ENCODE assay signal across 9 cellular contexts in the genomic region with DNA sequence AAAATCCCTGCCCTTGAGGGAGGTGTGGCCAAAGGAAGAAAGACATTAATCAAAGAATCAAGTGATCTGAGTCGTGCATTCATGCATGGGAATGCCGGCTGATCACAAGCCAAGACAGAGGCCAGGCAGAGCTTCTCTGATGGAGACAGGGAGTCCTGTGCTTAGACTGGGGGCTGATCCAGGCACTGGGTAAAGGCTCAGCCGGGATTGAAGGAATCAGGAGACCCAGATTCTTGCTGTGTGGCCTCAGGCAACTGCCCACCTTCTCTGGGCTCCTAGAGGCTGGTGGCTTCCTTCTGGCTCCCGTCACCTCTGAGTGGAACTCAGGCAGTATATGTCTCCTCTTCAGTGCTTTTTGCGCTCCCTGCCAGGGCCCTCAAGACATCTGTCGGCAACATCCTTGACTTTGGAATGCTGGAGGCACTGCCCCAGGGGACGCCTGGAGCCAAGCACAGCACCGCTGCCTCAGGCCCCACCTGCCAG. TPM values are rescaled to one million over a fixed set of nuclear protein-coding genes. Genes with fewer than 3 reads are reported as not detected.
DNase-seq lines count a peak whose midpoint lies in the region; ATAC-seq and TF ChIP-seq lines count a peak whose summit lies in the region.
"Had no signal": no experiment of that assay in that cellular context is flagged by ENCODE, and none has a peak within 500 bp of the region (broad histone marks: within the 10 kb centered on the region; RNA-seq: fewer than 3 reads in every experiment).

No MANE protein-coding gene starts in this region.

- no peak overlapping the region for H3K4me3 Mint-ChIP-seq in T-cell
- no peak overlapping the region for H3K4me3 Mint-ChIP-seq in activated CD4-positive, alpha-beta T cell treated with anti-CD3 and anti-CD28 coated beads, Interleukin-2, amount 10 ng/mL, durations not matched to agents 24 days and 14 days

- CTCF ChIA-PET in T-cell (lab: Charles Lee), result no interaction called here

- H3K9me3 Mint-ChIP-seq in T-cell, result no peaks in the 10 kb centered on the region
- H3K9me3 Mint-ChIP-seq in activated CD4-positive, alpha-beta T cell treated with anti-CD3 and anti-CD28 coated beads, Interleukin-2, amount 10 ng/mL, durations not matched to agents 24 days and 14 days, result no peaks in the 10 kb centered on the region
- H3K9me3 Mint-ChIP-seq: naive B cell had no signal

- H3K27ac ChIP-seq in adrenal gland, result peak overlapping the region in 3 of 5 donors; percentile 11 to 98 (median 49)
- peak overlapping the region; percentile 35 to 72 for H3K27ac ChIP-seq in lung (ENCODE audit: low read depth in 1 of 2, low read length in 1 of 2)
- peak overlapping the region; percentile 74 to 83 (median 77) for H3K27ac ChIP-seq in thyroid gland

- H3K4me3 ChIP-seq in adrenal gland (no peak overlapping the region), lung (no peak overlapping the region), thyroid gland (replicated peaks in 1 of 3) (no peak overlapping the region)

- H3K9me3 ChIP-seq in adrenal gland (replicated peaks in 1 of 3), result no peaks in the 10 kb centered on the region
- no peaks in the 10 kb centered on the region for H3K9me3 ChIP-seq in lung (ENCODE audit: control insufficient read depth in 2 of 2, insufficient read depth in 1 of 2, low read length in 1 of 2)
- no peaks in the 10 kb centered on the region for H3K9me3 ChIP-seq in thyroid gland

- WGBS in adrenal gland, 4 donors, result 36 to 50% (median 41%) methylated on average over 8 of the region's 8 CpGs
- 50 to 69% methylated on average over 8 of the region's 8 CpGs for WGBS in lung, 2 donors
- 30 to 34% methylated on average over 7 to 8 of the region's 8 CpGs for WGBS in thyroid gland, 2 donors

- ATAC-seq in lung (ENCODE audit: insufficient read depth, low FRiP score) (no peak), T-cell (replicated peaks in 1 of 4) (no peak)

- H3K4me1 ChIP-seq in adrenal gland (replicated peaks in 1 of 2), result peaks cover 40 to 87% of the 10 kb centered on the region in 2 donors
- peaks cover 14 to 42% of the 10 kb centered on the region in 2 donors for H3K4me1 ChIP-seq in lung (ENCODE audit: control insufficient read depth in 2 of 2, insufficient read depth in 2 of 2, low read length in 2 of 2)
- H3K4me1 ChIP-seq in thyroid gland, result peaks cover 42 to 91% of the 10 kb centered on the region in 2 donors

- POLR2A ChIA-PET in T-cell (lab: Charles Lee), result no interaction called here

- no peaks in the 10 kb centered on the region for H3K27me3 Mint-ChIP-seq in T-cell
- H3K27me3 Mint-ChIP-seq in activated CD4-positive, alpha-beta T cell treated with anti-CD3 and anti-CD28 coated beads, Interleukin-2, amount 10 ng/mL, durations not matched to agents 24 days and 14 days, result no peaks in the 10 kb centered on the region

- H3K36me3 Mint-ChIP-seq in T-cell, result no peaks in the 10 kb centered on the region
- H3K36me3 Mint-ChIP-seq in activated CD4-positive, alpha-beta T cell treated with anti-CD3 and anti-CD28 coated beads, Interleukin-2, amount 10 ng/mL, durations not matched to agents 24 days and 14 days (ENCODE audit: low read depth), result peaks cover 6% of the 10 kb centered on the region
- H3K36me3 Mint-ChIP-seq: naive B cell had no signal

- intact Hi-C loops in adrenal gland (cut with DNase I), result no loop called here
- intact Hi-C loops in thyroid gland (cut with DNase I), result no loop called here
- intact Hi-C loops in activated CD4-positive, alpha-beta T cell treated with anti-CD3 and anti-CD28 coated beads, Interleukin-2, amount 10 ng/mL, durations not matched to agents 24 days and 14 days (cut with micrococcal nuclease), result no loop called here

- TF ChIP-seq POLR2A in adrenal gland (IDR thresholded peaks at IDR 0.05) (no peak), thyroid gland (IDR thresholded peaks at IDR 0.05) (peak in 1 of 2 donors; percentile 18)

- H3K36me3 ChIP-seq in adrenal gland (replicated peaks in 1 of 2) (no peaks in the 10 kb centered on the region), lung (ENCODE audit: control insufficient read depth in 2 of 2, insufficient read depth in 2 of 2, low read length in 2 of 2) (no peaks in the 10 kb centered on the region), thyroid gland (no peaks in the 10 kb centered on the region)

- DNase-seq in NCI-H82 (lab: John Stamatoyannopoulos, UW) (peak; percentile 49), NCI-H82 treated with DMSO at 0.1 percent for 48 hours (lab: John Stamatoyannopoulos, UW; ENCODE audit: unreplicated experiment) (no peak), adrenal gland (peak in 4 of 7 donors; percentile 54 to 69 (median 62)), lung (ENCODE audit: low spot score) (no peak), thyroid gland (peak; percentile 76 to 82), T-cell (no peak)
- DNase-seq in NK-92 treated with Interleukin-12 subunit alpha and Interleukin-12 subunit beta, amount 100 ng/mL, for 24 hours (lab: John Stamatoyannopoulos, UW), result no peak
- DNase-seq in activated CD4-positive, alpha-beta T cell treated with anti-CD3 and anti-CD28 coated beads, Interleukin-2, amount 10 ng/mL, durations not matched to agents 24 days and 14 days, result no peak
- DNase-seq: naive B cell had no signal

- TF ChIP-seq CTCF in adrenal gland (IDR thresholded peaks at IDR 0.05), result no peak
- no peak for TF ChIP-seq CTCF in lung (IDR thresholded peaks at IDR 0.05; ENCODE audit: control extremely low read depth, extremely low read depth)
- no peak for TF ChIP-seq CTCF in thyroid gland (IDR thresholded peaks at IDR 0.05)

- H3K4me1 Mint-ChIP-seq in T-cell, result peaks cover 28 to 46% (median 35%) of the 10 kb centered on the region in 3 donors
- peaks cover 28% of the 10 kb centered on the region for H3K4me1 Mint-ChIP-seq in activated CD4-positive, alpha-beta T cell treated with anti-CD3 and anti-CD28 coated beads, Interleukin-2, amount 10 ng/mL, durations not matched to agents 24 days and 14 days

- H3K27ac Mint-ChIP-seq in T-cell, result no peak overlapping the region
- H3K27ac Mint-ChIP-seq in activated CD4-positive, alpha-beta T cell treated with anti-CD3 and anti-CD28 coated beads, Interleukin-2, amount 10 ng/mL, durations not matched to agents 24 days and 14 days, result no peak overlapping the region

- no peaks in the 10 kb centered on the region for H3K27me3 ChIP-seq in adrenal gland
- no peaks in the 10 kb centered on the region for H3K27me3 ChIP-seq in lung (ENCODE audit: control insufficient read depth, insufficient read depth)
- no peaks in the 10 kb centered on the region for H3K27me3 ChIP-seq in thyroid gland

RNA-seq across cellular contexts. Expression of a gene that starts 17.7 kb away (rescaled TPM):
- total RNA-seq in adrenal gland (10 to 100 TPM; 14.7 to 37.3 (median 28.1) TPM), lung (10 to 100 TPM; 41.6 to 44.4 TPM), thyroid gland (10 to 100 TPM; 19.1 to 52.3 (median 34.1) TPM), T-cell (10 to 100 TPM; 20.1 to 31.2 (median 24.5) TPM)
- polyA plus RNA-seq in adrenal gland (10 to 100 TPM in 2 of 3 donors, 1 to 10 TPM in 1; 4.2 to 31.2 (median 14.6) TPM), lung (10 to 100 TPM; 14.5 to 15.1 TPM)
- 30.1 and 34.5 TPM in 2 replicates for total RNA-seq in activated CD4-positive, alpha-beta T cell treated with anti-CD3 and anti-CD28 coated beads, Interleukin-2, amount 10 ng/mL, durations not matched to agents 24 days and 14 days

Comparison
In these comparisons a context has a peak if more than half of its experiments do, and no peak if none do; other contexts are left out.
1. DNase-seq: peak in NCI-H82 (single experiment), adrenal gland (4 of 7) and thyroid gland (2 of 2); none in NCI-H82 treated with DMSO at 0.1 percent for 48 hours (single experiment), lung (single experiment), NK-92 treated with Interleukin-12 subunit alpha and Interleukin-12 subunit beta, amount 100 ng/mL, for 24 hours (single experiment), T-cell (0 of 34) and activated CD4-positive, alpha-beta T cell treated with anti-CD3 and anti-CD28 coated beads, Interleukin-2, amount 10 ng/mL, durations not matched to agents 24 days and 14 days (single experiment).
2. Peak in every context shown above with its lines, with median percentiles within 50 percentile points of each other: H3K27ac ChIP-seq.